ENCODE assay signal across 9 cellular contexts in the genomic region with DNA sequence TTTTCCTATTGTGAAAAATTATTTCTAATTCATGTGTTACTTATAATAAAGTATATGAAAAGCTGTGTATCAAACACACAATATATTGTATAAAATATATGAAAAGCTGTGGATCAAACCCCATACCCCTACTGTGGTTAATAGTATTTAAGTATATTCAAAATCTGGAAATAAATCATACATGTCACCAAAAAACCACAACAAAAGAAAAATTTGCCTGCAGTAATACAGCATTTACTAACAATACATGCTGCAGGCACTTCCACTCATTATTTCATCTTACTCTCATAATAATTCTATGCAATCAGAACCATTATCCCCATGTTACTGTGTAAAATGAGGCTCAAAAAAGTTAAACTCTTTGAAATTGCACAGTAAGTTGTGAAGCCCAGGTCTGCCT.
DNase-seq lines count a peak whose midpoint lies in the region; ATAC-seq, FAIRE-seq and TF ChIP-seq lines count a peak whose summit lies in the region.
"Had no signal": no experiment of that assay in that cellular context is flagged by ENCODE, and none has a peak within 500 bp of the region (broad histone marks: within the 10 kb centered on the region; RNA-seq: fewer than 3 reads in every experiment).

No MANE protein-coding gene starts in this region.

- TF ChIP-seq POLR2A in A549 (IDR thresholded peaks at IDR 0.05; ENCODE audit: low read length): no peak

- H3K4me1 ChIP-seq in A549 (peaks cover 19% of the 10 kb centered on the region), mucosa of rectum (ENCODE audit: control insufficient read depth in 2 of 2, insufficient read depth in 2 of 2, low read length in 2 of 2) (peaks cover 17 to 22% of the 10 kb centered on the region in 2 donors)

- no peak for TF ChIP-seq CTCF in A549 (IDR thresholded peaks at IDR 0.05)
- TF ChIP-seq CTCF in brain (conservative IDR thresholded peaks at IDR 0.05): no peak

- H3K27me3 Mint-ChIP-seq in brain: peaks cover 7% of the 10 kb centered on the region

- H3K4me2 ChIP-seq in A549: peak overlapping the region; percentile 80

- peak overlapping the region; percentile 91 to 92 for H3K9ac ChIP-seq in mucosa of rectum (ENCODE audit: low read depth in 1 of 2, low read length in 2 of 2)

- H3K9me3 Mint-ChIP-seq in brain: peaks cover 4 to 14% (median 7%) of the 10 kb centered on the region in 5 experiments

- POLR2A ChIA-PET in A549 (lab: Yijun Ruan, JAX): no interaction called here

- H3K9me3 ChIP-seq in A549 (no peaks in the 10 kb centered on the region), mucosa of rectum (ENCODE audit: control insufficient read depth in 2 of 2, low read length in 2 of 2) (no peaks in the 10 kb centered on the region)

- peaks cover 0 to 4% of the 10 kb centered on the region in 2 donors for H3K36me3 ChIP-seq in mucosa of rectum (ENCODE audit: control insufficient read depth in 2 of 2, insufficient read depth in 2 of 2, low read length in 2 of 2)

- no peak for FAIRE-seq in A549 (lab: Jason Lieb, UNC)
- FAIRE-seq: G401.6 had no signal

- peak overlapping the region; percentile 97 to 99 (median 99) for H3K27ac Mint-ChIP-seq in brain

- H3K4me3 ChIP-seq in A549 (peak overlapping the region; percentile 70), mucosa of rectum (ENCODE audit: low read length in 2 of 2) (peak overlapping the region; percentile 73 to 82)
- H3K4me3 ChIP-seq in Jurkat, Clone E6-1 (ENCODE audit: low read length): peak overlapping the region; percentile 84

- CTCF ChIA-PET in A549 (lab: Yijun Ruan, JAX): interaction anchor here (1.2 to 1.7 kb wide), 3 partner anchors 9 to 168 kb away, joined by 3 to 5 read pairs (median 3); a partner anchor contains a TSS

- peaks cover 79% of the 10 kb centered on the region for H3K4me1 Mint-ChIP-seq in brain

- H3K27me3 ChIP-seq in mucosa of rectum (ENCODE audit: control insufficient read depth in 2 of 2, insufficient read depth in 2 of 2, low read length in 2 of 2): no peaks in the 10 kb centered on the region

- TF ChIP-seq RAD21 in A549 (conservative IDR thresholded peaks at IDR 0.05 in 1 of 2, IDR thresholded peaks at IDR 0.05 in 1 of 2): no peak

- no peak for ATAC-seq in A549

- H3K27ac ChIP-seq in A549 (peak overlapping the region; percentile 93 to 97; a peak in 5 of 6 replicates), mucosa of rectum (ENCODE audit: low read depth in 2 of 2, low read length in 2 of 2) (peak overlapping the region; percentile 93 to 99)

- DNase-seq in A549 (ENCODE audit: low read depth in 1 of 2, low spot score in 1 of 2): no peak
- peak; percentile 41 for DNase-seq in Jurkat, Clone E6-1 (ENCODE audit: low read depth, low spot score)
- DNase-seq in NCI-H1417 treated with DMSO at 0.1 percent for 48 hours (lab: John Stamatoyannopoulos, UW): no peak
- DNase-seq in kidney tubule cell (ENCODE audit: low spot score): no peak
- DNase-seq in NCI-H1694 (lab: John Stamatoyannopoulos, UW): no peak
- DNase-seq in stimulated activated CD4-positive, alpha-beta T cell treated with anti-CD3 and anti-CD28 coated beads, Interleukin-4, amount 100 ng/mL, for 24 hours: no peak

- peak overlapping the region; percentile 90 to 97 (median 96) for H3K4me3 Mint-ChIP-seq in brain

- peaks cover 34% of the 10 kb centered on the region for H3K36me3 Mint-ChIP-seq in brain

- TF ChIP-seq EP300 in A549 (IDR thresholded peaks at IDR 0.05): no peak

TF ChIP-seq in A549, 52 proteins besides CTCF, POLR2A, EP300 and RAD21:
- TF ChIP-seq KDM1A (IDR thresholded peaks at IDR 0.05; ENCODE audit: low read depth) (no peak), MYC (IDR thresholded peaks at IDR 0.05; ENCODE audit: borderline replicate concordance, low read length) (no peak), KDM5A (IDR thresholded peaks at IDR 0.05) (no peak), JUNB (IDR thresholded peaks at IDR 0.05) (no peak), CHD2 (IDR thresholded peaks at IDR 0.05; ENCODE audit: low read length, partially characterized antibody) (no peak), FOXS1 (CRISPR knock-in tag; IDR thresholded peaks at IDR 0.05) (no peak), MAZ (IDR thresholded peaks at IDR 0.05; ENCODE audit: borderline replicate concordance, low read depth, low read length) (no peak), ZNF302 (CRISPR knock-in tag; IDR thresholded peaks at IDR 0.05) (no peak), MAFK (IDR thresholded peaks at IDR 0.05; ENCODE audit: partially characterized antibody) (no peak), HOXA7 (CRISPR knock-in tag; IDR thresholded peaks at IDR 0.05) (no peak), NR3C1 (IDR thresholded peaks at IDR 0.05) (no peak), SMC3 (IDR thresholded peaks at IDR 0.05) (no peak), POLR2AphosphoS2 (conservative IDR thresholded peaks at IDR 0.05; ENCODE audit: low read length) (no peak), ZSCAN20 (CRISPR knock-in tag; IDR thresholded peaks at IDR 0.05) (no peak)
- TF ChIP-seq, protein P1, sequence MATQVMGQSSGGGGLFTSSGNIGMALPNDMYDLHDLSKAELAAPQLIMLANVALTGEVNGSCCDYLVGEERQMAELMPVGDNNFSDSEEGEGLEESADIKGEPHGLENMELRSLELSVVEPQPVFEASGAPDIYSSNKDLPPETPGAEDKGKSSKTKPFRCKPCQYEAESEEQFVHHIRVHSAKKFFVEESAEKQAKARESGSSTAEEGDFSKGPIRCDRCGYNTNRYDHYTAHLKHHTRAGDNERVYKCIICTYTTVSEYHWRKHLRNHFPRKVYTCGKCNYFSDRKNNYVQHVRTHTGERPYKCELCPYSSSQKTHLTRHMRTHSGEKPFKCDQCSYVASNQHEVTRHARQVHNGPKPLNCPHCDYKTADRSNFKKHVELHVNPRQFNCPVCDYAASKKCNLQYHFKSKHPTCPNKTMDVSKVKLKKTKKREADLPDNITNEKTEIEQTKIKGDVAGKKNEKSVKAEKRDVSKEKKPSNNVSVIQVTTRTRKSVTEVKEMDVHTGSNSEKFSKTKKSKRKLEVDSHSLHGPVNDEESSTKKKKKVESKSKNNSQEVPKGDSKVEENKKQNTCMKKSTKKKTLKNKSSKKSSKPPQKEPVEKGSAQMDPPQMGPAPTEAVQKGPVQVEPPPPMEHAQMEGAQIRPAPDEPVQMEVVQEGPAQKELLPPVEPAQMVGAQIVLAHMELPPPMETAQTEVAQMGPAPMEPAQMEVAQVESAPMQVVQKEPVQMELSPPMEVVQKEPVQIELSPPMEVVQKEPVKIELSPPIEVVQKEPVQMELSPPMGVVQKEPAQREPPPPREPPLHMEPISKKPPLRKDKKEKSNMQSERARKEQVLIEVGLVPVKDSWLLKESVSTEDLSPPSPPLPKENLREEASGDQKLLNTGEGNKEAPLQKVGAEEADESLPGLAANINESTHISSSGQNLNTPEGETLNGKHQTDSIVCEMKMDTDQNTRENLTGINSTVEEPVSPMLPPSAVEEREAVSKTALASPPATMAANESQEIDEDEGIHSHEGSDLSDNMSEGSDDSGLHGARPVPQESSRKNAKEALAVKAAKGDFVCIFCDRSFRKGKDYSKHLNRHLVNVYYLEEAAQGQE (IDR thresholded peaks at IDR 0.05): no peak
- TF ChIP-seq, protein P2, sequence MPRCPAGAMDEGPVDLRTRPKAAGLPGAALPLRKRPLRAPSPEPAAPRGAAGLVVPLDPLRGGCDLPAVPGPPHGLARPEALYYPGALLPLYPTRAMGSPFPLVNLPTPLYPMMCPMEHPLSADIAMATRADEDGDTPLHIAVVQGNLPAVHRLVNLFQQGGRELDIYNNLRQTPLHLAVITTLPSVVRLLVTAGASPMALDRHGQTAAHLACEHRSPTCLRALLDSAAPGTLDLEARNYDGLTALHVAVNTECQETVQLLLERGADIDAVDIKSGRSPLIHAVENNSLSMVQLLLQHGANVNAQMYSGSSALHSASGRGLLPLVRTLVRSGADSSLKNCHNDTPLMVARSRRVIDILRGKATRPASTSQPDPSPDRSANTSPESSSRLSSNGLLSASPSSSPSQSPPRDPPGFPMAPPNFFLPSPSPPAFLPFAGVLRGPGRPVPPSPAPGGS (IDR thresholded peaks at IDR 0.05): no peak
- TF ChIP-seq, protein P3, sequence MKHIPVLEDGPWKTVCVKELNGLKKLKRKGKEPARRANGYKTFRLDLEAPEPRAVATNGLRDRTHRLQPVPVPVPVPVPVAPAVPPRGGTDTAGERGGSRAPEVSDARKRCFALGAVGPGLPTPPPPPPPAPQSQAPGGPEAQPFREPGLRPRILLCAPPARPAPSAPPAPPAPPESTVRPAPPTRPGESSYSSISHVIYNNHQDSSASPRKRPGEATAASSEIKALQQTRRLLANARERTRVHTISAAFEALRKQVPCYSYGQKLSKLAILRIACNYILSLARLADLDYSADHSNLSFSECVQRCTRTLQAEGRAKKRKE (CRISPR knock-in tag; IDR thresholded peaks at IDR 0.05; ENCODE audit: low read depth): no peak
